Comparison of ENCODE assay signal across 8 cellular contexts in the genomic region with DNA sequence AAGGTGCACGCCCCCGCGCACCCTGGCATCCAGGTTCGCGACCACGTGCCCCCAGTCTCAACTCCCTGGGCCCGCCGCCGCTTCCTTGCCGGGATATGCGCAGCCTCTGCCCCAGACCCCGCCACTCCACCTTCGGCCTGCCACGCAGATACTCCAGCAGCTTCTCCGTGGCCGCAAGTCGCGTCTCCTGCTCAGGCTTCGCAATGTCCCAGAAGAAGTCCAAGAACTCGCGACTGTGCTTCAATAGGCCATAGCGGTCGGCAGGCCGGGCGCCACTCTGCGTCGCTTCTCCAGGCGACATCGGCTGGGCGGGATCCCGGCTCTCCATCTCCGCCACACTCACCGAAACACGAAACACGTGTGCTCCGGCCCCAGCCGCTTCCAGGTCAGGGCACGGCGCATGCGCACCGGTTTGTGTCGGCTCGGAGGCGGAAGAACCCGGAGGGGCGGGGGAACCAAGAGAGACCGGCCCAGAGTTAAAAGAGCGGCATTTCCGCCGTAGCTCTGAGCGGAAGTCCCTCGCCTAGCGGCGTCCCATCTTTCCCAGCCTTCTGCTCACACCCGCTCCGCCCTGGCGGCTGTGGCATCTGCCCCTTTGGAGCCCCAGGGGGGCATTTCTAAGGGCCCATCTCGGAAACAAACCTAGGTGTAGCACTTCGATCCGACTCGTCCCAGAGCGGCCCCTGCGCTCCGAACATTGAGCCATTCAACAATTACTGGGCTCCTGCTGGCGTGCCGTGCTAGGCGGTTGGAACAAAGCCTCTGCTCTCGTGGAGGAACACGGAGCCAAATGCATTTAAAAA. TPM values are rescaled to one million over a fixed set of nuclear protein-coding genes. Genes with fewer than 3 reads are reported as not detected.
DNase-seq lines count a peak whose midpoint lies in the region; ATAC-seq, FAIRE-seq and TF ChIP-seq lines count a peak whose summit lies in the region.

TSS of gene MYBBP1A (minus strand) at position 388 of the 803 bp plus-strand sequence. CDS start at position 328, 60 bp downstream.

- in situ Hi-C loops in mammary epithelial cell (cut with MboI; ENCODE audit: low sequenced_read_pairs in 2 of 2), result loop anchor here in 1 of 2 donors (25.0 kb wide), 1 partner anchor 332 kb away; the partner anchor contains the start of gene C17orf107

- no peak for FAIRE-seq in small intestine (lab: Jason Lieb, UNC)

- H3K4me1 ChIP-seq in mammary epithelial cell (ENCODE audit: insufficient read depth, low read length) (peaks cover 48% of the 10 kb centered on the region), small intestine (ENCODE audit: control insufficient read depth in 2 of 2, insufficient read depth in 1 of 2, low read depth in 1 of 2, low read length in 1 of 2) (peaks cover 4 to 8% of the 10 kb centered on the region in 2 donors)

- H4K20me1 ChIP-seq in mammary epithelial cell (ENCODE audit: insufficient read depth, low read length), result no peaks in the 10 kb centered on the region

- H3K4me2 ChIP-seq in mammary epithelial cell (ENCODE audit: insufficient read depth, low read depth, low read length), result peak within 1 kb of the TSS; percentile 73

- peak; percentile 42 for DNase-seq in AG04449 (ENCODE audit: low read depth, low spot score)
- peak; percentile 97 for DNase-seq in NCI-H2227 (lab: John Stamatoyannopoulos, UW; ENCODE audit: unreplicated experiment)
- DNase-seq in WERI-Rb-1, result peak; percentile 97
- peak; percentile 92 for DNase-seq in mammary epithelial cell
- peak; percentile 100 for DNase-seq in iPS-NIHi11 (ENCODE audit: low spot score)
- peak; percentile 97 for DNase-seq in small intestine

- peaks cover 39% of the 10 kb centered on the region for H3K36me3 ChIP-seq in WERI-Rb-1
- H3K36me3 ChIP-seq in mammary epithelial cell (ENCODE audit: insufficient read depth, low read length), result peaks cover 14% of the 10 kb centered on the region
- peaks cover 9 to 19% of the 10 kb centered on the region in 2 donors for H3K36me3 ChIP-seq in small intestine (ENCODE audit: control insufficient read depth in 2 of 2, insufficient read depth in 2 of 2, low read length in 2 of 2)

- BruUV-seq in mammary epithelial cell (replicated peaks; lab: Mats Ljungman, UMichigan), result TSS peak; percentile 38

- H3K27me3 ChIP-seq in WERI-Rb-1 (ENCODE audit: insufficient read depth, low read depth, severe bottlenecking) (no peaks in the 10 kb centered on the region), mammary epithelial cell (ENCODE audit: insufficient read depth, low read length) (no peaks in the 10 kb centered on the region), small intestine (ENCODE audit: control insufficient read depth in 2 of 2, insufficient read depth in 2 of 2, low read length in 2 of 2) (no peaks in the 10 kb centered on the region)

- peak; percentile 89 for ATAC-seq in GM18868 (IDR thresholded peaks at IDR 0.05; ENCODE audit: unreplicated experiment)
- peak; percentile 81 for ATAC-seq in HG03135 (IDR thresholded peaks at IDR 0.05; ENCODE audit: unreplicated experiment)

- peaks cover 44% of the 10 kb centered on the region for H3K79me2 ChIP-seq in mammary epithelial cell (ENCODE audit: insufficient read depth, low read length)

- CTCF ChIA-PET in AG04449 (lab: Yijun Ruan, JAX), result interaction anchor here (1.1 to 13.2 kb wide), 3 partner anchors 11 to 134 kb away, joined by 3 to 137 read pairs (median 5); no protein-coding TSS in a partner anchor
- CTCF ChIA-PET in mammary epithelial cell (lab: Charles Lee; ENCODE audit: low non-redundant PET), result no interaction called here

- H3K4me3 ChIP-seq in AG04449 (ENCODE audit: low read depth, low read length), result peak within 1 kb of the TSS; percentile 99
- peak within 1 kb of the TSS; percentile 89 for H3K4me3 ChIP-seq in WERI-Rb-1 (ENCODE audit: low read depth, low read length)
- peak within 1 kb of the TSS; percentile 78 to 100 (median 91) for H3K4me3 ChIP-seq in mammary epithelial cell (replicated peaks in 1 of 3; ENCODE audit: insufficient read depth in 1 of 3, low read depth in 2 of 3, low read length in 3 of 3)
- peak within 1 kb of the TSS; percentile 62 to 68 for H3K4me3 ChIP-seq in small intestine (ENCODE audit: low read depth in 1 of 2, low read length in 2 of 2)

- H3K9ac ChIP-seq in mammary epithelial cell (ENCODE audit: insufficient read depth, low read length), result peak within 1 kb of the TSS; percentile 69

- TF ChIP-seq CTCF in AG04449 (IDR thresholded peaks at IDR 0.05; ENCODE audit: insufficient read depth, low read length, missing control alignments), result peak; percentile 12
- peak; percentile 23; the same call in 1 of the 2 replicates for TF ChIP-seq CTCF in WERI-Rb-1 (IDR thresholded peaks at IDR 0.05; ENCODE audit: low read depth, low read length)
- TF ChIP-seq CTCF in mammary epithelial cell (conservative IDR thresholded peaks at IDR 0.05 in 1 of 2, IDR thresholded peaks at IDR 0.05 in 1 of 2; ENCODE audit: extremely low read depth in 1 of 2, insufficient read depth in 1 of 2, low read depth in 1 of 2, low read length in 2 of 2), result no peak

- POLR2A ChIA-PET in AG04449 (lab: Yijun Ruan, JAX), result interaction anchor here (0.9 to 1.5 kb wide), 2 partner anchors 9 to 18 kb away, joined by 3 to 4 read pairs; no protein-coding TSS in a partner anchor

- 2% methylated on average over 59 of the region's 69 CpGs for WGBS in mammary epithelial cell (ENCODE audit: low coverage, missing lambda C conversion rate)
- 0 to 1% (median 0%) methylated on average over 68 to 69 of the region's 69 CpGs for WGBS in small intestine, 3 donors

- H3K27ac ChIP-seq in WERI-Rb-1, result peak within 1 kb of the TSS; percentile 92
- peak within 1 kb of the TSS; percentile 67 for H3K27ac ChIP-seq in mammary epithelial cell (ENCODE audit: insufficient read depth, low read depth, low read length)
- H3K27ac ChIP-seq in small intestine (ENCODE audit: low read depth in 1 of 2, low read length in 1 of 2), result peak within 1 kb of the TSS; percentile 76 to 85

- intact Hi-C loops in mammary epithelial cell (cut with micrococcal nuclease), result loop anchor here (2.0 kb wide), 2 partner anchors 20 to 134 kb away; no protein-coding TSS in a partner anchor

- H2AFZ ChIP-seq in mammary epithelial cell (ENCODE audit: low read depth, low read length), result peak within 1 kb of the TSS; percentile 93

- H3K9me3 ChIP-seq in WERI-Rb-1 (ENCODE audit: severe bottlenecking) (no peaks in the 10 kb centered on the region), mammary epithelial cell (replicated peaks; ENCODE audit: insufficient read depth, low read length) (no peaks in the 10 kb centered on the region), small intestine (ENCODE audit: control insufficient read depth, low read depth) (no peaks in the 10 kb centered on the region)

- dilution Hi-C loops in mammary epithelial cell (cut with HindIII; ENCODE audit: low sequenced_read_pairs), result no loop called here

RNA-seq across cellular contexts. Expression of gene MYBBP1A, which starts in this region (rescaled TPM):
- total RNA-seq in mammary epithelial cell, result 100 to 1,000 TPM in 1 of 2 donors, 10 to 100 TPM in 1; 63.2 to 105 TPM
- 44.6 TPM for polyA plus RNA-seq in mammary epithelial cell
- polyA minus RNA-seq in mammary epithelial cell, result 80.4 TPM
- 10 to 100 TPM; 15.0 to 34.0 (median 16.2) TPM for polyA plus RNA-seq in small intestine

Comparison
In these comparisons a context has a peak if more than half of its experiments do, and no peak if none do; other contexts are left out.
1. Peak in every context shown above with its lines: DNase-seq, ATAC-seq, H3K4me3 ChIP-seq and H3K27ac ChIP-seq.
2. DNase-seq: peak in every context shown above with its lines; median percentile 100 in iPS-NIHi11; 97 in NCI-H2227; 97 in WERI-Rb-1; 97 in small intestine; 92 in mammary epithelial cell; 42 in AG04449.
3. CTCF ChIP-seq: peak in AG04449 (single experiment) and WERI-Rb-1 (single experiment); none in mammary epithelial cell (0 of 2).